28 cellular contexts compared by ENCODE assay signal in the genomic region with DNA sequence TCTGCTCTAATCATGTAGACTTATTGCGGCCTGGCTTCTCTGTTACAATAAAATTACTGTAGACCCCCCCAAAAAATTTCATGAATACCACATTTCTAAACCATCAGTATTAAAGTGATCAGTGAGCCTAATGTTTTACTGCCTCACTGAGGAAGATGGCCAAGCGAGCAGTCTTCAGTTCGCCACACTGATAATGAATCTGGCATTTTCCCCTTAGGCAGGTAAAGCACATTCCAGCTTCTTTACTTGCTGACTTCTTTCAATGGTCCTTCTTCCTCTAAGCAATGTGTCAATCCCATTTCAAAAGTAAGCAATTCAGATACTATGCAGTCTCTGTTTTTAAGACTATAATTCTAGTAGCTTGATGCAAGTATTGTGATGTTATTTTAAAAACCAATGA.
"Had no signal": no experiment of that assay in that cellular context is flagged by ENCODE, and none has a peak within 500 bp of the region (broad histone marks: within the 10 kb centered on the region; RNA-seq: fewer than 3 reads in every experiment).

No MANE protein-coding gene starts in this region.

- H3K9me3 ChIP-seq: ascending aorta, breast epithelium, colonic mucosa, gastrocnemius medialis had no signal

- H3K27ac ChIP-seq: ascending aorta, breast epithelium, cardiac muscle cell, colonic mucosa, foreskin keratinocyte, gastrocnemius medialis had no signal

- ATAC-seq: activated CD4-positive, alpha-beta T cell treated with anti-CD3 and anti-CD28 coated beads for 36 hours; activated naive CD4-positive, alpha-beta T cell treated with anti-CD3 and anti-CD28 coated beads, Interleukin-2, amount 50 U/mL, for 72 hours; activated T-cell treated with anti-CD3 and anti-CD28 coated beads, Interleukin-2, amount 50 U/mL, for 72 hours; effector memory CD8-positive, alpha-beta T cell; esophagus mucosa; foreskin keratinocyte; gastrocnemius medialis had no signal

- DNase-seq: activated CD4-positive, alpha-beta memory T cell treated with anti-CD3 and anti-CD28 coated beads, Interleukin-2, amount 10 ng/mL, durations not matched to agents 7 days and 5 days; activated CD4-positive, alpha-beta T cell treated with anti-CD3 and anti-CD28 coated beads for 36 hours; activated CD4-positive, alpha-beta T cell treated with anti-CD3 and anti-CD28 coated beads, Interleukin-2, amount 10 ng/mL, durations not matched to agents 24 days and 14 days; activated CD4-positive, alpha-beta T cell treated with anti-CD3 and anti-CD28 coated beads, Interleukin-2, amount 50 U/mL, for 4 hours; activated CD4-positive, CD25-positive, alpha-beta regulatory T cell; activated CD4-positive, CD25-positive, alpha-beta regulatory T cell treated with anti-CD3 and anti-CD28 coated beads, Interleukin-2, amount 50 U/mL, for 72 hours; activated CD8-positive, alpha-beta memory T cell treated with anti-CD3 and anti-CD28 coated beads, Interleukin-2, amount 50 U/mL, for 48 hours; activated gamma-delta T cell; activated naive CD4-positive, alpha-beta T cell; activated naive CD4-positive, alpha-beta T cell treated with anti-CD3 and anti-CD28 coated beads, Interleukin-2, amount 10 ng/mL, durations not matched to agents 7 days and 5 days; activated naive CD8-positive, alpha-beta T cell treated with anti-CD3 and anti-CD28 coated beads, Interleukin-2, amount 10 ng/mL, durations not matched to agents 7 days and 5 days; activated T-cell treated with anti-CD3 and anti-CD28 coated beads for 4 hours; activated T-cell treated with anti-CD3 and anti-CD28 coated beads, Interleukin-2, amount 50 U/mL, for 24 hours; activated T-cell treated with anti-CD3 and anti-CD28 coated beads, Interleukin-2, amount 50 U/mL, for 72 hours; central memory CD4-positive, alpha-beta T cell; cerebellar nuclear complex; colonic mucosa; effector memory CD8-positive, alpha-beta T cell; gastrocnemius medialis; glutamatergic neuron; T-helper 2 cell had no signal

- H3K4me1 ChIP-seq: ascending aorta, breast epithelium, colonic mucosa, foreskin keratinocyte, gastrocnemius medialis had no signal

- H3K4me1 Mint-ChIP-seq: activated CD4-positive, alpha-beta memory T cell treated with anti-CD3 and anti-CD28 coated beads, Interleukin-2, amount 10 ng/mL, durations not matched to agents 7 days and 5 days; activated CD4-positive, alpha-beta T cell treated with anti-CD3 and anti-CD28 coated beads for 36 hours; activated CD4-positive, alpha-beta T cell treated with anti-CD3 and anti-CD28 coated beads, Interleukin-2, amount 10 ng/mL, durations not matched to agents 24 days and 14 days; activated naive CD4-positive, alpha-beta T cell treated with anti-CD3 and anti-CD28 coated beads, Interleukin-2, amount 10 ng/mL, durations not matched to agents 7 days and 5 days; activated naive CD8-positive, alpha-beta T cell treated with anti-CD3 and anti-CD28 coated beads, Interleukin-2, amount 10 ng/mL, durations not matched to agents 7 days and 5 days; brain had no signal

- H3K27ac Mint-ChIP-seq: activated CD4-positive, alpha-beta memory T cell treated with anti-CD3 and anti-CD28 coated beads, Interleukin-2, amount 10 ng/mL, durations not matched to agents 7 days and 5 days; activated CD4-positive, alpha-beta T cell treated with anti-CD3 and anti-CD28 coated beads for 36 hours; activated CD4-positive, alpha-beta T cell treated with anti-CD3 and anti-CD28 coated beads, Interleukin-2, amount 10 ng/mL, durations not matched to agents 24 days and 14 days; activated naive CD4-positive, alpha-beta T cell treated with anti-CD3 and anti-CD28 coated beads, Interleukin-2, amount 10 ng/mL, durations not matched to agents 7 days and 5 days; activated naive CD4-positive, alpha-beta T cell treated with anti-CD3 and anti-CD28 coated beads, Interleukin-2, amount 50 U/mL, for 72 hours; activated naive CD8-positive, alpha-beta T cell treated with anti-CD3 and anti-CD28 coated beads, Interleukin-2, amount 10 ng/mL, durations not matched to agents 7 days and 5 days; activated T-cell treated with anti-CD3 and anti-CD28 coated beads, Interleukin-2, amount 50 U/mL, for 24 hours; activated T-cell treated with anti-CD3 and anti-CD28 coated beads, Interleukin-2, amount 50 U/mL, for 72 hours; brain; effector memory CD8-positive, alpha-beta T cell had no signal

- H3K36me3 ChIP-seq: ascending aorta, breast epithelium, colonic mucosa, gastrocnemius medialis had no signal

- H3K9me3 Mint-ChIP-seq: activated CD4-positive, alpha-beta memory T cell treated with anti-CD3 and anti-CD28 coated beads, Interleukin-2, amount 10 ng/mL, durations not matched to agents 7 days and 5 days; activated CD4-positive, alpha-beta T cell treated with anti-CD3 and anti-CD28 coated beads, Interleukin-2, amount 10 ng/mL, durations not matched to agents 24 days and 14 days; activated naive CD8-positive, alpha-beta T cell treated with anti-CD3 and anti-CD28 coated beads, Interleukin-2, amount 10 ng/mL, durations not matched to agents 7 days and 5 days; activated T-cell treated with anti-CD3 and anti-CD28 coated beads, Interleukin-2, amount 50 U/mL, for 24 hours; activated T-cell treated with anti-CD3 and anti-CD28 coated beads, Interleukin-2, amount 50 U/mL, for 72 hours; brain; effector memory CD8-positive, alpha-beta T cell had no signal

- H3K27me3 ChIP-seq: ascending aorta, breast epithelium, cardiac muscle cell, colonic mucosa, foreskin keratinocyte, gastrocnemius medialis had no signal

- H3K4me3 ChIP-seq: ascending aorta, breast epithelium, cardiac muscle cell, colonic mucosa, gastrocnemius medialis had no signal

- H3K27me3 Mint-ChIP-seq: activated CD4-positive, alpha-beta memory T cell treated with anti-CD3 and anti-CD28 coated beads, Interleukin-2, amount 10 ng/mL, durations not matched to agents 7 days and 5 days; activated CD4-positive, alpha-beta T cell treated with anti-CD3 and anti-CD28 coated beads for 36 hours; activated CD4-positive, alpha-beta T cell treated with anti-CD3 and anti-CD28 coated beads, Interleukin-2, amount 10 ng/mL, durations not matched to agents 24 days and 14 days; activated naive CD4-positive, alpha-beta T cell treated with anti-CD3 and anti-CD28 coated beads, Interleukin-2, amount 10 ng/mL, durations not matched to agents 7 days and 5 days; activated T-cell treated with anti-CD3 and anti-CD28 coated beads, Interleukin-2, amount 50 U/mL, for 24 hours; brain; effector memory CD8-positive, alpha-beta T cell had no signal

- H3K4me3 Mint-ChIP-seq: activated CD4-positive, alpha-beta memory T cell treated with anti-CD3 and anti-CD28 coated beads, Interleukin-2, amount 10 ng/mL, durations not matched to agents 7 days and 5 days; activated CD4-positive, alpha-beta T cell treated with anti-CD3 and anti-CD28 coated beads for 36 hours; activated CD4-positive, alpha-beta T cell treated with anti-CD3 and anti-CD28 coated beads, Interleukin-2, amount 10 ng/mL, durations not matched to agents 24 days and 14 days; activated naive CD4-positive, alpha-beta T cell treated with anti-CD3 and anti-CD28 coated beads, Interleukin-2, amount 10 ng/mL, durations not matched to agents 7 days and 5 days; activated naive CD8-positive, alpha-beta T cell treated with anti-CD3 and anti-CD28 coated beads, Interleukin-2, amount 10 ng/mL, durations not matched to agents 7 days and 5 days; activated T-cell treated with anti-CD3 and anti-CD28 coated beads, Interleukin-2, amount 50 U/mL, for 24 hours; activated T-cell treated with anti-CD3 and anti-CD28 coated beads, Interleukin-2, amount 50 U/mL, for 72 hours; brain; effector memory CD8-positive, alpha-beta T cell had no signal

- H3K36me3 Mint-ChIP-seq: activated naive CD4-positive, alpha-beta T cell treated with anti-CD3 and anti-CD28 coated beads, Interleukin-2, amount 10 ng/mL, durations not matched to agents 7 days and 5 days; activated naive CD4-positive, alpha-beta T cell treated with anti-CD3 and anti-CD28 coated beads, Interleukin-2, amount 50 U/mL, for 72 hours; activated naive CD8-positive, alpha-beta T cell treated with anti-CD3 and anti-CD28 coated beads, Interleukin-2, amount 10 ng/mL, durations not matched to agents 7 days and 5 days had no signal
